ENCODE assay signal across 1 cellular context in genomic region chr6:151452750-151453427, GRCh38.
TF ChIP-seq lines count a peak whose summit lies in the region.

No MANE protein-coding gene starts in this region.

TF ChIP-seq in IMR-90, 13 proteins besides CTCF, POLR2A, EP300 and RAD21:
- no peak for TF ChIP-seq CEBPB (IDR thresholded peaks at IDR 0.05; ENCODE audit: low read depth, low read length)
- no peak for TF ChIP-seq RCOR1 (IDR thresholded peaks at IDR 0.05; ENCODE audit: insufficient replicate concordance, low read length)
- no peak for TF ChIP-seq RFX5 (IDR thresholded peaks at IDR 0.05; ENCODE audit: low read depth, low read length)
- no peak for TF ChIP-seq BHLHE40 (IDR thresholded peaks at IDR 0.05; ENCODE audit: low read depth, low read length)
- no peak for TF ChIP-seq SMC3 (IDR thresholded peaks at IDR 0.05; ENCODE audit: low read depth, low read length)
- no peak for TF ChIP-seq NFE2L2 (IDR thresholded peaks at IDR 0.05; ENCODE audit: low read depth, low read length)
